1 cellular context compared by ENCODE assay signal in the genomic region with DNA sequence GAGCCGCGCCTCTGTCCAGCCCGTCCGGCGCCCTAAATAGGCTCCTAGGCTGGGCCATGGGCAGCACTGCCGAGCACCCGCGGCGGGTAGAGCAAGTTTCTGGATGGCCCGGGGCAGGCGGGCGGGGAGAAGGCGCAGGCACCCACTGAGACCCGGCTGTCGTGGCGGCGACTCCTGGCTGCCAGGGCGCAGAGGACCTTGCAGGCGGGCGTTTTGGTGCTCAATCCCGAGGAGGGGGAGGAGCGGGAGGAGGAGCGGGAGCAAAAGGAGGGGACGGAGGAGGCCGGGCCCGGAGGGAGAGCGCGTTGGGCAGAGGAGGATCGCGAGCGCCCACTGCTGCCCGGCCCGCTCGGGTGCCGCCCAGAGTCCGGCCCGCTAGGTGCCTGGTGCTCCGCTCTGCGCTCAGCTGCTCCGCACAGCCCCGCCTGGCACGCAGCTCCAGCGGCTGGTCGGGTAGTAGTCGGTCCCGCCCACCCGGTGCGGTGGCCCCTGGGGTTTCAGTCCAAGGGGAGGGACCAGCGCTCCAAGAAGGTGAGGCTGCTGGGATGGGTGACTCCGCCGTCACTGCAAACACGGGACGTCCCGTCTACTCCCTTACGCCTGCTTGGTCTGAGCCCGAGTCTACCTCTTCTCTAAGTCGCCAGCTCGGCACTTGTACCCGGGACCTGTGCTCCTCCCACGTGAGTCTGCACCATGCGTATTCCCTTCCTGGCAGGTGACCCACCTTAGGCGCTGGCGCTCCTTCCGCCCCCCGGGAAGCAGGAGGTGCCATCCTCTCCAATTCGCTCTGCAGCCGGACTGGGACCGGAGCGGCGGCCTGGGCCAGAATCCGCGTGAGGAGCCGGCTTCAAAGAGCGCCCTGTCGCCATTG.
TF ChIP-seq lines count a peak whose summit lies in the region.

Gene HS3ST1 (minus strand): TSS at position 194 of the 871 bp plus-strand sequence. CDS start 28,889 bp downstream, outside the sequence.

TF ChIP-seq in H1, 55 proteins besides CTCF, POLR2A, EP300 and RAD21:
- peak; percentile 63 for TF ChIP-seq ASH2L (IDR thresholded peaks at IDR 0.05; ENCODE audit: low read length)
- TF ChIP-seq USF2 (IDR thresholded peaks at IDR 0.05; ENCODE audit: low read length), result no peak
- TF ChIP-seq SIN3A (conservative IDR thresholded peaks at IDR 0.05 in 1 of 2, IDR thresholded peaks at IDR 0.05 in 1 of 2; ENCODE audit: low read depth in 1 of 2, low read length in 2 of 2), result peak in 1 of 2 experiments; percentile 48; a peak in 2 of 4 replicates
- TF ChIP-seq SP4 (IDR thresholded peaks at IDR 0.05; ENCODE audit: low read length), result no peak
- TF ChIP-seq CHD2 (IDR thresholded peaks at IDR 0.05; ENCODE audit: low read length), result no peak
- no peak for TF ChIP-seq SIRT6 (IDR thresholded peaks at IDR 0.05; ENCODE audit: low read length)
- TF ChIP-seq KDM4A (IDR thresholded peaks at IDR 0.05; ENCODE audit: low read depth, low read length, severe bottlenecking), result peak; percentile 88
- TF ChIP-seq CBX8 (IDR thresholded peaks at IDR 0.05; ENCODE audit: borderline replicate concordance, low read depth, low read length), result no peak
- TF ChIP-seq NRF1 (IDR thresholded peaks at IDR 0.05; ENCODE audit: low read depth, low read length), result no peak
- TF ChIP-seq, protein P1, sequence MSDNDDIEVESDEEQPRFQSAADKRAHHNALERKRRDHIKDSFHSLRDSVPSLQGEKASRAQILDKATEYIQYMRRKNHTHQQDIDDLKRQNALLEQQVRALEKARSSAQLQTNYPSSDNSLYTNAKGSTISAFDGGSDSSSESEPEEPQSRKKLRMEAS (IDR thresholded peaks at IDR 0.05), result peak; percentile 60; the same call in 1 of the 2 replicates
- TF ChIP-seq BACH1 (IDR thresholded peaks at IDR 0.05; ENCODE audit: low read length), result no peak
- TF ChIP-seq ZNF274 (IDR thresholded peaks at IDR 0.05; ENCODE audit: borderline replicate concordance, extremely low read depth, low read length), result no peak
- TF ChIP-seq HDAC2 (IDR thresholded peaks at IDR 0.05; ENCODE audit: borderline replicate concordance in 1 of 2, low read depth in 2 of 2, low read length in 2 of 2), result no peak; a peak in 1 of 4 replicates
- TF ChIP-seq EZH2 (IDR thresholded peaks at IDR 0.05; ENCODE audit: low read depth, low read length, severe bottlenecking), result peak; percentile 14
- no peak for TF ChIP-seq KDM1A (IDR thresholded peaks at IDR 0.05; ENCODE audit: borderline replicate concordance, low read length)
- no peak for TF ChIP-seq PHF8 (conservative IDR thresholded peaks at IDR 0.05; ENCODE audit: low read depth, low read length)
- TF ChIP-seq CTBP2 (IDR thresholded peaks at IDR 0.05; ENCODE audit: borderline replicate concordance, insufficient read depth, insufficient read length, low read length), result peak; percentile 52
- peak; percentile 26 for TF ChIP-seq RBBP5 (IDR thresholded peaks at IDR 0.05; ENCODE audit: borderline replicate concordance, low read depth, low read length)
- TF ChIP-seq, protein P2, sequence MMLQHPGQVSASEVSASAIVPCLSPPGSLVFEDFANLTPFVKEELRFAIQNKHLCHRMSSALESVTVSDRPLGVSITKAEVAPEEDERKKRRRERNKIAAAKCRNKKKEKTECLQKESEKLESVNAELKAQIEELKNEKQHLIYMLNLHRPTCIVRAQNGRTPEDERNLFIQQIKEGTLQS (IDR thresholded peaks at IDR 0.05; ENCODE audit: insufficient read depth, low read depth, low read length), result no peak
- TF ChIP-seq CHD1 (IDR thresholded peaks at IDR 0.05; ENCODE audit: low read depth, low read length), result no peak
- 0 out of 2 replicates have a peak, but pooled peaks have one; percentile 1 for TF ChIP-seq EGR1 (IDR thresholded peaks at IDR 0.05; ENCODE audit: borderline replicate concordance, low read depth, low read length)
- TF ChIP-seq SP1 (IDR thresholded peaks at IDR 0.05; ENCODE audit: low read depth, low read length), result no peak
- no peak for TF ChIP-seq CBX5 (IDR thresholded peaks at IDR 0.05; ENCODE audit: low read depth, low read length)
- TF ChIP-seq SIX5 (IDR thresholded peaks at IDR 0.05; ENCODE audit: low read depth, low read length), result no peak
- 0 out of 2 replicates have a peak, but pooled peaks have one; percentile 5 for TF ChIP-seq TBP (IDR thresholded peaks at IDR 0.05; ENCODE audit: low read depth, low read length)
- TF ChIP-seq YY1 (IDR thresholded peaks at IDR 0.05; ENCODE audit: low read depth, low read length), result peak; percentile 51; the same call in 1 of the 2 replicates
- no peak for TF ChIP-seq TAF7 (optimal IDR thresholded peaks at IDR 0.05; ENCODE audit: borderline replicate concordance, low read depth, low read length)
- TF ChIP-seq RNF2 (IDR thresholded peaks at IDR 0.05; ENCODE audit: borderline replicate concordance, low read depth, low read length, missing control alignments, poor library complexity, severe bottlenecking), result no peak
- TF ChIP-seq POLR2AphosphoS5 (IDR thresholded peaks at IDR 0.05; ENCODE audit: low read depth, low read length), result no peak
- TF ChIP-seq, protein P3, sequence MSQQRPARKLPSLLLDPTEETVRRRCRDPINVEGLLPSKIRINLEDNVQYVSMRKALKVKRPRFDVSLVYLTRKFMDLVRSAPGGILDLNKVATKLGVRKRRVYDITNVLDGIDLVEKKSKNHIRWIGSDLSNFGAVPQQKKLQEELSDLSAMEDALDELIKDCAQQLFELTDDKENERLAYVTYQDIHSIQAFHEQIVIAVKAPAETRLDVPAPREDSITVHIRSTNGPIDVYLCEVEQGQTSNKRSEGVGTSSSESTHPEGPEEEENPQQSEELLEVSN (IDR thresholded peaks at IDR 0.05), result peak; percentile 63
TF ChIP-seq in H1: peak in this region for 11.
